12 cellular contexts compared by ENCODE assay signal in the genomic region with DNA sequence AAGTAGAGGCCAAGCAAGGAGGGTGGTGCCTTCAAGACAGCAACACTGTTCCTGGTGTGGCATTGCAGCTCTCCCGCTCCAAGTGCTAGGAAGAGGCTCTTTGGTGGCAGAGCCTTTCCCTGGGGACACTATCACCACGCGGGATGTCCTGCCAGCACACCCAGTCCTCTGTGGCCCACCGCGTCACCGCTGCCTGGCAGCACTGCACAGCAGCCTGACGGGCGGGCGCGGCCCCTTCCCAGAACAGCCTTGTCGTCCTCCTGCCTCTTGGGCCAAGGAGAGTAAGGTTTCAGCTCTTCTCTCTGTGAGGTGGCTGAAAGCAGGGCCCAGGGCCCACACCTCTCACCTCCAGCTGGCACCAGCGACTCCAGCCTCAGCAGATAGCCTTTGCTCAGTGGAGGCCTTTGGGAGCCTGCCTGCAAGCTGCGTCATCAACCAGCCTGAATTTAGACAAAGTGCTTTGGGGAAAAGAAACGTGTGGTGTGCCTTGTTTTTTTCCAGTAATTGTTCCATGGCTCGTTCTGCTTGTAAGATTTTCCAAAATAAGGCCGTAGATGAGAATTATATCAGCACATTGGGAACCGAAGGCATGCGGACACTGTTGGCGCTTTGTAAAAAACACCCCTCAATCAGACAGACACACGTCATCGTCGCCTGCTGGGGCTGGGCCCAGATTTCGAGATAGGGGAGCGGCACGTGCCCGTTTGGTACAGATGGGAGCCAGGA.
A peak's percentile ranks its signal among the peaks of the same experiment; 100 is the strongest.
DNase-seq lines count a peak whose midpoint lies in the region; ATAC-seq and TF ChIP-seq lines count a peak whose summit lies in the region.
"Had no signal": no experiment of that assay in that cellular context is flagged by ENCODE, and none has a peak within 500 bp of the region (broad histone marks: within the 10 kb centered on the region; RNA-seq: fewer than 3 reads in every experiment).

No MANE protein-coding gene starts in this region.

- DNase-seq in activated CD4-positive, alpha-beta memory T cell treated with anti-CD3 and anti-CD28 coated beads, Interleukin-2, amount 10 ng/mL, durations not matched to agents 7 days and 5 days, result peak; percentile 14
- no peak for DNase-seq in activated CD4-positive, alpha-beta memory T cell treated with anti-CD3 and anti-CD28 coated beads for 36 hours
- no peak for DNase-seq in esophagus squamous epithelium (lab: John Stamatoyannopoulos, UW)
- DNase-seq in uterus, result peak; percentile 93 to 94
- DNase-seq in GOT3 (lab: John Stamatoyannopoulos, UW), result no peak
- DNase-seq in NCI-H345 treated with DMSO at 0.1 percent for 48 hours (lab: John Stamatoyannopoulos, UW; ENCODE audit: unreplicated experiment), result no peak
- DNase-seq: GDM1; nephron progenitor cell; stimulated activated CD4-positive, alpha-beta T cell treated with anti-CD3 and anti-CD28 coated beads, Interleukin-1b, Interleukin-23, amount 100 ng/mL, for 48 hours had no signal

- H3K27ac ChIP-seq in esophagus squamous epithelium, result peak overlapping the region; percentile 52 to 90 (median 77)
- H3K27ac ChIP-seq in uterus, result peak overlapping the region; percentile 91 to 92
- H3K27ac ChIP-seq: KMS-11 had no signal

- POLR2A ChIA-PET in activated CD4-positive, alpha-beta memory T cell treated with anti-CD3 and anti-CD28 coated beads, Interleukin-2, amount 10 ng/mL, durations not matched to agents 7 days and 5 days (lab: Charles Lee), result no interaction called here
- POLR2A ChIA-PET in activated CD4-positive, alpha-beta memory T cell treated with anti-CD3 and anti-CD28 coated beads for 36 hours (lab: Charles Lee), result no interaction called here

- H3K27ac Mint-ChIP-seq in activated CD4-positive, alpha-beta memory T cell treated with anti-CD3 and anti-CD28 coated beads, Interleukin-2, amount 10 ng/mL, durations not matched to agents 7 days and 5 days, result peak overlapping the region; percentile 31
- no peak overlapping the region for H3K27ac Mint-ChIP-seq in activated CD4-positive, alpha-beta memory T cell treated with anti-CD3 and anti-CD28 coated beads for 36 hours
- peak overlapping the region in 2 of 3 experiments; percentile 94 to 97 for H3K27ac Mint-ChIP-seq in nephron

- no peak for TF ChIP-seq POLR2A in esophagus squamous epithelium (IDR thresholded peaks at IDR 0.05)
- no peak for TF ChIP-seq POLR2A in uterus (IDR thresholded peaks at IDR 0.05)

- H3K4me1 ChIP-seq in esophagus squamous epithelium (peaks cover 22 to 75% (median 44%) of the 10 kb centered on the region in 3 donors), uterus (peaks cover 18 to 37% of the 10 kb centered on the region in 2 donors)

- peaks cover 12 to 100% (median 37%) of the 10 kb centered on the region in 3 donors for H3K36me3 ChIP-seq in esophagus squamous epithelium
- no peaks in the 10 kb centered on the region for H3K36me3 ChIP-seq in uterus

- H3K9me3 Mint-ChIP-seq in activated CD4-positive, alpha-beta memory T cell treated with anti-CD3 and anti-CD28 coated beads, Interleukin-2, amount 10 ng/mL, durations not matched to agents 7 days and 5 days, result no peaks in the 10 kb centered on the region
- no peaks in the 10 kb centered on the region for H3K9me3 Mint-ChIP-seq in activated CD4-positive, alpha-beta memory T cell treated with anti-CD3 and anti-CD28 coated beads for 36 hours
- H3K9me3 Mint-ChIP-seq in nephron, result no peaks in the 10 kb centered on the region
- H3K9me3 Mint-ChIP-seq: nephron progenitor cell had no signal

- ATAC-seq in GM19397 (IDR thresholded peaks at IDR 0.05; ENCODE audit: unreplicated experiment), result no peak

- no peaks in the 10 kb centered on the region for H3K27me3 ChIP-seq in esophagus squamous epithelium
- H3K27me3 ChIP-seq in uterus, result no peaks in the 10 kb centered on the region

- TF ChIP-seq CTCF in esophagus squamous epithelium (IDR thresholded peaks at IDR 0.05), result no peak
- no peak for TF ChIP-seq CTCF in nephron (IDR thresholded peaks at IDR 0.05; ENCODE audit: unreplicated experiment in 3 of 3)
- no peak for TF ChIP-seq CTCF in uterus (IDR thresholded peaks at IDR 0.05)

- intact Hi-C loops in activated CD4-positive, alpha-beta memory T cell treated with anti-CD3 and anti-CD28 coated beads for 36 hours (cut with micrococcal nuclease), result no loop called here
- intact Hi-C loops in esophagus squamous epithelium (cut with DNase I), result no loop called here
- intact Hi-C loops in uterus (cut with DNase I; ENCODE audit: low total_unique reads), result loop anchor here (5.0 kb wide), 1 partner anchor 42 kb away; no protein-coding TSS in a partner anchor

- no peaks in the 10 kb centered on the region for H3K27me3 Mint-ChIP-seq in activated CD4-positive, alpha-beta memory T cell treated with anti-CD3 and anti-CD28 coated beads, Interleukin-2, amount 10 ng/mL, durations not matched to agents 7 days and 5 days
- H3K27me3 Mint-ChIP-seq in activated CD4-positive, alpha-beta memory T cell treated with anti-CD3 and anti-CD28 coated beads for 36 hours, result no peaks in the 10 kb centered on the region
- no peaks in the 10 kb centered on the region for H3K27me3 Mint-ChIP-seq in nephron (ENCODE audit: low read depth)

- H3K36me3 Mint-ChIP-seq in activated CD4-positive, alpha-beta memory T cell treated with anti-CD3 and anti-CD28 coated beads, Interleukin-2, amount 10 ng/mL, durations not matched to agents 7 days and 5 days (ENCODE audit: low read depth), result peaks cover 93% of the 10 kb centered on the region
- peaks cover 39% of the 10 kb centered on the region for H3K36me3 Mint-ChIP-seq in activated CD4-positive, alpha-beta memory T cell treated with anti-CD3 and anti-CD28 coated beads for 36 hours
- peaks cover 85% of the 10 kb centered on the region for H3K36me3 Mint-ChIP-seq in nephron (ENCODE audit: low read depth)

- H3K9me3 ChIP-seq in esophagus squamous epithelium (no peaks in the 10 kb centered on the region), uterus (no peaks in the 10 kb centered on the region)

- CTCF ChIA-PET in activated CD4-positive, alpha-beta memory T cell treated with anti-CD3 and anti-CD28 coated beads, Interleukin-2, amount 10 ng/mL, durations not matched to agents 7 days and 5 days (lab: Charles Lee), result no interaction called here
- CTCF ChIA-PET in activated CD4-positive, alpha-beta memory T cell treated with anti-CD3 and anti-CD28 coated beads for 36 hours (lab: Charles Lee), result interaction anchor here (0.5 kb wide), 1 partner anchor 819 kb away, joined by 3 read pairs; no protein-coding TSS in a partner anchor

- 73 to 78% methylated on average over 13 to 14 of the region's 26 CpGs for WGBS in esophagus squamous epithelium, 2 donors

- H3K4me3 ChIP-seq in esophagus squamous epithelium (no peak overlapping the region), uterus (no peak overlapping the region)

- H3K4me1 Mint-ChIP-seq in activated CD4-positive, alpha-beta memory T cell treated with anti-CD3 and anti-CD28 coated beads, Interleukin-2, amount 10 ng/mL, durations not matched to agents 7 days and 5 days, result peaks cover 15% of the 10 kb centered on the region
- H3K4me1 Mint-ChIP-seq in activated CD4-positive, alpha-beta memory T cell treated with anti-CD3 and anti-CD28 coated beads for 36 hours (ENCODE audit: low read depth), result peaks cover 6% of the 10 kb centered on the region
- peaks cover 63% of the 10 kb centered on the region for H3K4me1 Mint-ChIP-seq in nephron

- no peak overlapping the region for H3K4me3 Mint-ChIP-seq in activated CD4-positive, alpha-beta memory T cell treated with anti-CD3 and anti-CD28 coated beads, Interleukin-2, amount 10 ng/mL, durations not matched to agents 7 days and 5 days
- H3K4me3 Mint-ChIP-seq in activated CD4-positive, alpha-beta memory T cell treated with anti-CD3 and anti-CD28 coated beads for 36 hours, result no peak overlapping the region
- H3K4me3 Mint-ChIP-seq in nephron, result no peak overlapping the region
- H3K4me3 Mint-ChIP-seq: nephron progenitor cell had no signal

Comparison
In these comparisons a context has a peak if more than half of its experiments do, and no peak if none do; other contexts are left out.
1. DNase-seq: peak in activated CD4-positive, alpha-beta memory T cell treated with anti-CD3 and anti-CD28 coated beads, Interleukin-2, amount 10 ng/mL, durations not matched to agents 7 days and 5 days (single experiment) and uterus (2 of 2); none in activated CD4-positive, alpha-beta memory T cell treated with anti-CD3 and anti-CD28 coated beads for 36 hours (single experiment), esophagus squamous epithelium (single experiment), GOT3 (single experiment) and NCI-H345 treated with DMSO at 0.1 percent for 48 hours (single experiment).